In the genomic region with DNA sequence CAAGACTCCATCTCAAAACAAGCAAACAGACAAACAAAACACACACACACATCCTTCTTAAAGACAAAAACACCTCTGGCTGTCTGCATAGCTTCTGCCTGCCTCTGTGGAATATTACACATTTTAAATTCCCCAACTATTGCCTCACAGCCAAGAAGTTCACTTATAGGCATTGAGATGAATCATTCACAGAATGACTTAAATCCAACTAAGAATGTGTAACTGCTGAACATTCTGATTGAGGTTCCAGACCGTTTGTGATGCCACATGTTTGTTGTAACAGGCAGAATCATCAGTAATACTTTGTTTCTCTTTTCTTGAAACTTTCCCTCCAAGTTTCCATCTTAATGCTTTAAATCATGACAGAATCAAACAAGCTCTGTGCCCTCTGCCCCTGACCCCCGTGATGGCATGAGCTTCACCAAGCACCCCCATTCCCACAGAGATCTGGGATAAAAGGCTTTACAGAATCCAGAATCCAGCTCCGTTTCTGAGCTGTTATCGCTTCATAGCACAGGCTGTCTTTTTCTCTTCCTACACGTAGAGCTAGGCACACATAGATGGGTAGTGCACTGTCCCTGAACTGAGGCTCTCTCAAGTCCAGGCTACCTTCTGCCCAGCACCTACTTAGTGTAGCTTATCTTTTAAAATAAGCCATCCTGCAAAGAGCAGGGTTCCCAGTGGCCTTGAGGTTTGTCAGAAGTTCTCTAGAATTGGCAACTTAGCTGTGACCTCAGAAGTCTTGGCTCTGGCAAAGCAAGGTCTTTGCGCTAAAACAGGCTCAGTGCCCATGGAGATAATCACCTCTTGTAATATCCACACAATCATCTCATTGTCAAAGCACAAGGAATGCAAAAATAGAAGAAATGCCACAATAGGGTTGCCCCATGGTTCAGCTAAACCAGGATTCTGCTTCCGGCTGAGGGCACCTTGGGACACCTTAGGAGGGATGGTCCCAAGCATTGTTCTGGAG, we compare ENCODE assay signal across 10 cellular contexts. TPM values are rescaled to one million over a fixed set of nuclear protein-coding genes. Genes with fewer than 3 reads are reported as not detected.
DNase-seq lines count a peak whose midpoint lies in the region; ATAC-seq and TF ChIP-seq lines count a peak whose summit lies in the region.
"Had no signal": no experiment of that assay in that cellular context is flagged by ENCODE, and none has a peak within 500 bp of the region (broad histone marks: within the 10 kb centered on the region; RNA-seq: fewer than 3 reads in every experiment).

No MANE protein-coding gene starts in this region.

- H3K4me3 ChIP-seq in BLaER1 treated with 17β-estradiol and CSF1 and Interleukin-3, amounts not matched to agents 10 nM and 100 nM, result no peak overlapping the region
- H3K4me3 ChIP-seq in epithelial cell of proximal tubule (ENCODE audit: low read depth, low read length), result peak overlapping the region; percentile 12
- H3K4me3 ChIP-seq in ovary, result no peak overlapping the region

- H3K9ac ChIP-seq in BLaER1 treated with 17β-estradiol and CSF1 and Interleukin-3, amounts not matched to agents 10 nM and 100 nM, result no peak overlapping the region

- peaks cover 0 to 99% (median 0%) of the 10 kb centered on the region in 11 experiments; a peak in 2 of 22 replicates for H4K20me1 ChIP-seq in BLaER1 treated with 17β-estradiol and CSF1 and Interleukin-3, amounts not matched to agents 10 nM and 100 nM

- TF ChIP-seq CTCF in epithelial cell of proximal tubule (conservative IDR thresholded peaks at IDR 0.05; ENCODE audit: low read depth, low read length), result no peak
- TF ChIP-seq CTCF in ovary (IDR thresholded peaks at IDR 0.05), result no peak

- intact Hi-C loops in ovary (cut with DNase I), result no loop called here

- peaks cover 57 to 94% (median 64%) of the 10 kb centered on the region in 10 experiments for H3K4me1 ChIP-seq in BLaER1 treated with 17β-estradiol and CSF1 and Interleukin-3, amounts not matched to agents 10 nM and 100 nM
- H3K4me1 ChIP-seq in ovary (ENCODE audit: insufficient read depth), result peaks cover 43% of the 10 kb centered on the region

- peak overlapping the region in 8 of 11 experiments; percentile 19 to 88 (median 82); a peak in 12 of 22 replicates for H3K4me2 ChIP-seq in BLaER1 treated with 17β-estradiol and CSF1 and Interleukin-3, amounts not matched to agents 10 nM and 100 nM

- TF ChIP-seq EP300 in ovary (IDR thresholded peaks at IDR 0.05), result no peak

- ATAC-seq in GM19324 (IDR thresholded peaks at IDR 0.05; ENCODE audit: low FRiP score, unreplicated experiment), result no peak

- 35 to 53% (median 37%) methylated on average over 7 of the region's 7 CpGs for WGBS in ovary, 3 donors

- no peak for TF ChIP-seq POLR2A in ovary (IDR thresholded peaks at IDR 0.05)

- H3K27me3 ChIP-seq in BLaER1 treated with 17β-estradiol and CSF1 and Interleukin-3, amounts not matched to agents 10 nM and 100 nM, result no peaks in the 10 kb centered on the region
- H3K27me3 ChIP-seq in ovary, result no peaks in the 10 kb centered on the region

- DNase-seq in NCI-H460 (ENCODE audit: extremely low read depth, low read depth) (peak; percentile 86), epithelial cell of proximal tubule (ENCODE audit: low read depth) (peak; percentile 94), ovary (no peak), iPS-NIHi11 (ENCODE audit: low spot score) (no peak), NCI-H1417 (lab: John Stamatoyannopoulos, UW) (no peak), DMS114 treated with DMSO at 0.1 percent for 48 hours (lab: John Stamatoyannopoulos, UW; ENCODE audit: unreplicated experiment) (no peak)
- DNase-seq: activated CD4-positive, alpha-beta T cell treated with anti-CD3 and anti-CD28 coated beads, Interleukin-2, amount 10 ng/mL, durations not matched to agents 7 days and 5 days; NCI-H2081 had no signal

- H3K27ac ChIP-seq in BLaER1 treated with 17β-estradiol and CSF1 and Interleukin-3, amounts not matched to agents 10 nM and 100 nM, result 0 out of 22 replicates have a peak overlapping the region, but pooled peaks of 1 of the 11 experiments have one; percentile 18
- H3K27ac ChIP-seq in ovary, result peak overlapping the region; percentile 8 to 39

- no peaks in the 10 kb centered on the region; a peak in 2 of 22 replicates for H3K36me3 ChIP-seq in BLaER1 treated with 17β-estradiol and CSF1 and Interleukin-3, amounts not matched to agents 10 nM and 100 nM
- H3K36me3 ChIP-seq in ovary, result no peaks in the 10 kb centered on the region

- H3K9me3 ChIP-seq in BLaER1 treated with 17β-estradiol and CSF1 and Interleukin-3, amounts not matched to agents 10 nM and 100 nM (replicated peaks in 1 of 11), result peaks cover 0 to 10% (median 0%) of the 10 kb centered on the region in 11 experiments; a peak in 1 of 22 replicates
- no peaks in the 10 kb centered on the region for H3K9me3 ChIP-seq in ovary

RNA-seq across cellular contexts. Expression of gene EPAS1, which starts 32.9 kb away (rescaled TPM):
- total RNA-seq in NCI-H460 (2014; rRNA removed; shearing (Covaris generic)), result 50.5 and 54.5 TPM in 2 replicates
- polyA plus RNA-seq in NCI-H460 (2014; cell fraction: nucleus; rRNA removed), result 29.7 and 42.8 TPM in 2 replicates
- total RNA-seq in epithelial cell of proximal tubule, result 33.8 and 75.7 TPM in 2 replicates
- 100 to 1,000 TPM in 2 of 7 donors, 10 to 100 TPM in 5; 63.1 to 163 (median 81.0) TPM for total RNA-seq in ovary
- 100 to 1,000 TPM in 1 of 2 donors, 10 to 100 TPM in 1; 82.7 to 258 TPM for polyA plus RNA-seq in ovary

Comparison
In these comparisons a context has a peak if more than half of its experiments do, and no peak if none do; other contexts are left out.
1. DNase-seq: peak in NCI-H460 (single experiment) and epithelial cell of proximal tubule (single experiment); none in ovary (0 of 5), iPS-NIHi11 (single experiment), NCI-H1417 (0 of 3) and DMS114 treated with DMSO at 0.1 percent for 48 hours (single experiment).